In genomic region chr12:57619434-57620244, GRCh38 we compare ENCODE assay signal across 11 cellular contexts. TPM values are rescaled to one million over a fixed set of nuclear protein-coding genes. Genes with fewer than 3 reads are reported as not detected.
DNase-seq lines count a peak whose midpoint lies in the region; ATAC-seq, FAIRE-seq and TF ChIP-seq lines count a peak whose summit lies in the region.
"Had no signal": no experiment of that assay in that cellular context is flagged by ENCODE, and none has a peak within 500 bp of the region (broad histone marks: within the 10 kb centered on the region; RNA-seq: fewer than 3 reads in every experiment).

No MANE protein-coding gene starts in this region.

- no peak for TF ChIP-seq EP300 in H1 (IDR thresholded peaks at IDR 0.05; ENCODE audit: borderline replicate concordance in 1 of 2, low read depth in 2 of 2, low read length in 2 of 2)

- H3K27ac ChIP-seq in CD4-positive, alpha-beta memory T cell (ENCODE audit: low read depth, low read length) = no peak overlapping the region
- H3K27ac ChIP-seq in HUES48 (ENCODE audit: low read depth, low read length) (no peak overlapping the region), H1 (ENCODE audit: low read depth, low read length) (no peak overlapping the region)
- H3K27ac ChIP-seq: transverse colon had no signal

- no peak overlapping the region for H4K91ac ChIP-seq in H1 (replicated peaks; ENCODE audit: insufficient read length, low read length)

- peaks cover 64 to 82% of the 10 kb centered on the region in 2 donors for H3K27me3 Mint-ChIP-seq in CD4-positive, alpha-beta memory T cell

- peak overlapping the region in 1 of 7 donors; percentile 68 for H3K27ac Mint-ChIP-seq in CD4-positive, alpha-beta memory T cell
- H3K27ac Mint-ChIP-seq: activated CD8-positive, alpha-beta memory T cell treated with anti-CD3 and anti-CD28 coated beads, Interleukin-2, amount 10 ng/mL, durations not matched to agents 7 days and 5 days had no signal

- H3K4me3 ChIP-seq in CD4-positive, alpha-beta memory T cell (ENCODE audit: low read length in 2 of 2) = no peak overlapping the region
- H3K4me3 ChIP-seq in HUES48 (ENCODE audit: low read depth, low read length) (peak overlapping the region; percentile 51), H1 (ENCODE audit: extremely low read depth in 1 of 4, insufficient read depth in 2 of 4, low read depth in 3 of 4, low read length in 4 of 4) (peak overlapping the region; percentile 11 to 48 (median 37); a peak in 7 of 8 replicates)
- H3K4me3 ChIP-seq: transverse colon had no signal

- H2BK15ac ChIP-seq in H1 (ENCODE audit: low read length) = no peak overlapping the region

- no peak for TF ChIP-seq CTCF in H1 (IDR thresholded peaks at IDR 0.05; ENCODE audit: control extremely low read depth in 1 of 3, insufficient read depth in 1 of 3, low read depth in 1 of 3, low read length in 3 of 3)

- no peaks in the 10 kb centered on the region for H3K79me2 ChIP-seq in H1 (ENCODE audit: control insufficient read depth in 1 of 2, insufficient read depth in 2 of 2, low read length in 2 of 2)

- peak overlapping the region; percentile 54 to 74 for H3K4me2 ChIP-seq in H1 (ENCODE audit: insufficient read depth in 1 of 2, low read depth in 2 of 2, low read length in 2 of 2)

- peak overlapping the region in 7 of 8 donors; percentile 32 to 76 (median 61) for H3K4me3 Mint-ChIP-seq in CD4-positive, alpha-beta memory T cell
- H3K4me3 Mint-ChIP-seq: activated CD8-positive, alpha-beta memory T cell treated with anti-CD3 and anti-CD28 coated beads, Interleukin-2, amount 10 ng/mL, durations not matched to agents 7 days and 5 days had no signal

- no peak overlapping the region for H3K23ac ChIP-seq in H1 (ENCODE audit: insufficient read length)

- H3K4me1 Mint-ChIP-seq in CD4-positive, alpha-beta memory T cell = peaks cover 24 to 32% (median 27%) of the 10 kb centered on the region in 4 donors

- H4K5ac ChIP-seq in H1 (ENCODE audit: insufficient read length, low read depth, low read length) = no peak overlapping the region

- H3K23me2 ChIP-seq in H1 (ENCODE audit: low read depth, low read length) = peaks cover 7% of the 10 kb centered on the region; the same call in 1 of the 2 replicates

- H2BK12ac ChIP-seq in H1 (ENCODE audit: low read depth, low read length) = 0 out of 2 replicates have a peak overlapping the region, but pooled peaks have one; percentile 50

- no peak for ATAC-seq in GM19395 (IDR thresholded peaks at IDR 0.05; ENCODE audit: unreplicated experiment)
- ATAC-seq in GM21528 (IDR thresholded peaks at IDR 0.05; ENCODE audit: low FRiP score, unreplicated experiment) = no peak
- no peak for ATAC-seq in HG02884 (IDR thresholded peaks at IDR 0.05; ENCODE audit: unreplicated experiment)
- ATAC-seq: activated CD8-positive, alpha-beta memory T cell treated with anti-CD3 and anti-CD28 coated beads, Interleukin-2, amount 10 ng/mL, durations not matched to agents 7 days and 5 days had no signal

- TF ChIP-seq POLR2A in H1 (IDR thresholded peaks at IDR 0.05; ENCODE audit: control extremely low read depth in 1 of 2, low read depth in 2 of 2, low read length in 2 of 2) = no peak

- no peak overlapping the region for H3K4ac ChIP-seq in H1 (replicated peaks; ENCODE audit: insufficient read length, low read depth, low read length)

- intact Hi-C loops in CD4-positive, alpha-beta memory T cell (cut with micrococcal nuclease) = loop anchor here (2.0 kb wide), 1 partner anchor 29 kb away; the partner anchor contains the start of gene PIP4K2C

- H3K14ac ChIP-seq in H1 (ENCODE audit: insufficient read length) = no peak overlapping the region

- H3K18ac ChIP-seq in H1 (ENCODE audit: extremely low read depth, low read length) = peak overlapping the region; percentile 60; the same call in 1 of the 2 replicates

- no peak overlapping the region for H3K56ac ChIP-seq in H1 (replicated peaks; ENCODE audit: insufficient read length, low read depth, low read length)

- no peaks in the 10 kb centered on the region for H3K36me3 Mint-ChIP-seq in CD4-positive, alpha-beta memory T cell
- H3K36me3 Mint-ChIP-seq: activated CD8-positive, alpha-beta memory T cell treated with anti-CD3 and anti-CD28 coated beads, Interleukin-2, amount 10 ng/mL, durations not matched to agents 7 days and 5 days had no signal

- H2AFZ ChIP-seq in H1 (ENCODE audit: low read length) = no peak overlapping the region

- no peak for FAIRE-seq in H1 (lab: Jason Lieb, UNC)

- H3K79me1 ChIP-seq in H1 (ENCODE audit: low read depth, low read length) = 0 out of 2 replicates have a peak, but pooled peaks cover 2% of the 10 kb centered on the region

- no peak overlapping the region for H2BK120ac ChIP-seq in H1 (replicated peaks; ENCODE audit: low read depth, low read length)

- H3K9me3 ChIP-seq in CD4-positive, alpha-beta memory T cell (ENCODE audit: control insufficient read depth in 1 of 2, low read length in 2 of 2) = no peaks in the 10 kb centered on the region
- H3K9me3 ChIP-seq in HUES48 (ENCODE audit: control insufficient read depth, insufficient read depth, low read length) = 0 out of 2 replicates have a peak, but pooled peaks cover 3% of the 10 kb centered on the region
- H3K9me3 ChIP-seq in H1 (ENCODE audit: insufficient read depth in 2 of 2, low read depth in 1 of 2, low read length in 1 of 2) = no peaks in the 10 kb centered on the region; a peak in 1 of 4 replicates
- H3K9me3 ChIP-seq: transverse colon had no signal

- no peak overlapping the region for H2BK5ac ChIP-seq in H1 (ENCODE audit: low read depth, low read length)

- no peaks in the 10 kb centered on the region for H3K36me3 ChIP-seq in CD4-positive, alpha-beta memory T cell (ENCODE audit: insufficient read depth, low read length)
- H3K36me3 ChIP-seq in HUES48 (ENCODE audit: control insufficient read depth, insufficient read depth, low read length) = no peaks in the 10 kb centered on the region
- no peaks in the 10 kb centered on the region for H3K36me3 ChIP-seq in H1 (ENCODE audit: control insufficient read depth in 2 of 4, insufficient read depth in 4 of 4, low read length in 3 of 4)
- H3K36me3 ChIP-seq: transverse colon had no signal

- peaks cover 29% of the 10 kb centered on the region for H3K4me1 ChIP-seq in CD4-positive, alpha-beta memory T cell (ENCODE audit: insufficient read depth, low read length)
- H3K4me1 ChIP-seq in HUES48 (ENCODE audit: control insufficient read depth, insufficient read depth, low read length) (peaks cover 17% of the 10 kb centered on the region), H1 (replicated peaks in 1 of 4; ENCODE audit: control insufficient read depth in 3 of 4, insufficient read depth in 4 of 4, low read length in 3 of 4) (peaks cover 0 to 18% (median 11%) of the 10 kb centered on the region in 4 experiments; a peak in 6 of 7 replicates)

- POLR2A ChIA-PET in CD4-positive, alpha-beta memory T cell (lab: Charles Lee; ENCODE audit: partially characterized antibody) = interaction anchor here (0.6 to 2.5 kb wide), 7 partner anchors 11 to 161 kb away, joined by 3 to 11 read pairs (median 4); partner anchors contain the start of genes ARHGAP9, B4GALNT1, OS9 and TSPAN31
- POLR2A ChIA-PET in H1 (lab: Charles Lee; ENCODE audit: partially characterized antibody) = interaction anchor here (0.7 to 3.6 kb wide), 16 partner anchors 10 to 125 kb away, joined by 3 to 45 read pairs (median 4); partner anchors contain the start of genes ARHGEF25, B4GALNT1, PIP4K2C and TSPAN31

- no peak for TF ChIP-seq RAD21 in H1 (IDR thresholded peaks at IDR 0.05 in 1 of 2, conservative IDR thresholded peaks at IDR 0.05 in 1 of 2; ENCODE audit: low read depth in 2 of 2, low read length in 2 of 2)

- DNase-seq in CD4-positive, alpha-beta memory T cell = no peak
- DNase-seq in H1 (ENCODE audit: low read depth in 1 of 2, low spot score in 2 of 2) (peak in 1 of 2 experiments; percentile 75), mesenteric fat pad (ENCODE audit: low spot score) (peak; percentile 89), NCI-H226 (no peak)
- DNase-seq: activated CD8-positive, alpha-beta memory T cell treated with anti-CD3 and anti-CD28 coated beads, Interleukin-2, amount 10 ng/mL, durations not matched to agents 7 days and 5 days; transverse colon had no signal

- H3K9ac ChIP-seq in HUES48 (ENCODE audit: low read depth, low read length) = no peak overlapping the region
- no peak overlapping the region for H3K9ac ChIP-seq in H1 (replicated peaks in 1 of 4; ENCODE audit: extremely low read depth in 1 of 4, low read depth in 3 of 4, low read length in 3 of 4)

- H4K20me1 ChIP-seq in H1 (replicated peaks in 1 of 2; ENCODE audit: control insufficient read depth in 1 of 2, insufficient read depth in 2 of 2, low read length in 2 of 2) = peaks cover 0 to 33% of the 10 kb centered on the region in 2 experiments

- H3K27me3 ChIP-seq in CD4-positive, alpha-beta memory T cell (ENCODE audit: insufficient read depth, low read length) = peaks cover 58% of the 10 kb centered on the region
- peaks cover 99% of the 10 kb centered on the region for H3K27me3 ChIP-seq in HUES48 (ENCODE audit: control insufficient read depth, insufficient read depth, low read length)
- H3K27me3 ChIP-seq in H1 (replicated peaks in 1 of 4; ENCODE audit: control insufficient read depth in 3 of 4, extremely low read depth in 1 of 4, insufficient read depth in 3 of 4, low read length in 3 of 4) = peaks cover 66 to 96% (median 95%) of the 10 kb centered on the region in 4 experiments

- WGBS in H1 (ENCODE audit: extremely low coverage in 1 of 2, insufficient coverage in 1 of 2, insufficient read length in 1 of 2, insufficient replicate concordance in 2 of 2, low coverage in 1 of 2, low lambda C conversion rate in 2 of 2, missing lambda C conversion rate in 1 of 2), 2 experiments = 6% methylated on average over 38 of the region's 46 CpGs; no CpG with 5 or more reads in 1 of the 2 experiments

- CTCF ChIA-PET in CD4-positive, alpha-beta memory T cell (lab: Charles Lee; ENCODE audit: partially characterized antibody) = interaction anchor here (0.9 to 4.1 kb wide), 12 partner anchors 9 to 161 kb away, joined by 3 to 68 read pairs (median 6); partner anchors contain the start of genes ARHGEF25, B4GALNT1, DTX3 and GLI1
- CTCF ChIA-PET in H1 (lab: Charles Lee; ENCODE audit: partially characterized antibody) = interaction anchor here (0.8 to 10.7 kb wide), 18 partner anchors 8 to 405 kb away, joined by 3 to 201 read pairs (median 6); partner anchors contain the start of genes ARHGEF25, B4GALNT1, DTX3 and MARCHF9

- no peaks in the 10 kb centered on the region for H3K9me3 Mint-ChIP-seq in CD4-positive, alpha-beta memory T cell
- H3K9me3 Mint-ChIP-seq: central memory CD8-positive, alpha-beta T cell had no signal

- no peak overlapping the region; the same call in 1 of the 2 replicates for H4K8ac ChIP-seq in H1 (ENCODE audit: extremely low read depth, insufficient read depth, low read length)

- H2AK5ac ChIP-seq in H1 (ENCODE audit: low read depth, low read length) = no peak overlapping the region; the same call in 1 of the 2 replicates

- no peak overlapping the region for H2BK20ac ChIP-seq in H1 (ENCODE audit: low read length)

RNA-seq across cellular contexts. Expression of gene ARHGEF25, which starts 8.4 kb away (rescaled TPM):
- under 1 TPM; 0.47 to 0.67 TPM for total RNA-seq in CD4-positive, alpha-beta memory T cell
- not detected for polyA plus RNA-seq in CD4-positive, alpha-beta memory T cell
- total RNA-seq in H1 (2021; fragmentation: NEBNext Ultra II Directional; extraction: Animal tissue kit (Norgen Biotek cat#: 25700)) = 5.9 and 6.4 TPM in 2 replicates
- polyA plus RNA-seq in H1 (2011; rRNA removed) = 8.6 and 8.8 TPM in 2 replicates
- 11.8 TPM for polyA plus RNA-seq in H1 (2011; cell fraction: cytosol; rRNA removed)
- 45.7 TPM for polyA plus RNA-seq in H1 (2011; cell fraction: nucleus; rRNA removed)
- 11.8 to 18.3 TPM (median 17.0 TPM) in 4 replicates for polyA plus RNA-seq in H1 (2012, experiment 1 of 2)
- 10.9 TPM for polyA plus RNA-seq in H1 (2012, experiment 2 of 2)
- polyA plus RNA-seq in H1 (2013, experiment 1 of 2) = 3.8 TPM
- polyA plus RNA-seq in H1 (2013, experiment 2 of 2) = 3.6 TPM
- 4.3 and 9.0 TPM in 2 replicates for polyA minus RNA-seq in H1 (2011; rRNA and poly(A)+ RNA removed)
- polyA minus RNA-seq in H1 (2011; cell fraction: cytosol; rRNA and poly(A)+ RNA removed) = 3.4 TPM
- 7.1 TPM for polyA minus RNA-seq in H1 (2011; cell fraction: nucleus; rRNA and poly(A)+ RNA removed)
- 12.8 TPM for total RNA-seq in mesenteric fat pad

RNA-seq across cellular contexts. Expression of gene B4GALNT1, which starts 13.4 kb away (rescaled TPM):
- total RNA-seq in CD4-positive, alpha-beta memory T cell = not detected
- not detected for polyA plus RNA-seq in CD4-positive, alpha-beta memory T cell
- total RNA-seq in H1 (2021; fragmentation: NEBNext Ultra II Directional; extraction: Animal tissue kit (Norgen Biotek cat#: 25700)) = 1.4 and 1.5 TPM in 2 replicates
- polyA plus RNA-seq in H1 (2011; rRNA removed) = 2.2 and 2.3 TPM in 2 replicates
- polyA plus RNA-seq in H1 (2011; cell fraction: cytosol; rRNA removed) = 1.6 TPM
- 4.8 TPM for polyA plus RNA-seq in H1 (2011; cell fraction: nucleus; rRNA removed)
- polyA plus RNA-seq in H1 (2012, experiment 1 of 2) = 0.95 to 1.6 TPM (median 1.3 TPM) in 4 replicates
- polyA plus RNA-seq in H1 (2012, experiment 2 of 2) = 1.3 TPM
- 0.61 TPM for polyA plus RNA-seq in H1 (2013, experiment 1 of 2)
- 0.74 TPM for polyA plus RNA-seq in H1 (2013, experiment 2 of 2)
- polyA minus RNA-seq in H1 (2011; rRNA and poly(A)+ RNA removed) = 1.0 and 1.7 TPM in 2 replicates
- 0.59 TPM for polyA minus RNA-seq in H1 (2011; cell fraction: cytosol; rRNA and poly(A)+ RNA removed)
- polyA minus RNA-seq in H1 (2011; cell fraction: nucleus; rRNA and poly(A)+ RNA removed) = 1.5 TPM
- 2.7 TPM for total RNA-seq in mesenteric fat pad

RNA-seq across cellular contexts. Expression of gene DTX3, which starts 15.0 kb away (rescaled TPM):
- total RNA-seq in CD4-positive, alpha-beta memory T cell = 10 to 100 TPM; 33.8 to 37.1 TPM
- polyA plus RNA-seq in CD4-positive, alpha-beta memory T cell = 1 to 10 TPM; 4.2 to 6.2 TPM
- 41.8 and 43.4 TPM in 2 replicates for total RNA-seq in H1 (2021; fragmentation: NEBNext Ultra II Directional; extraction: Animal tissue kit (Norgen Biotek cat#: 25700))
- 92.5 and 126 TPM in 2 replicates for polyA plus RNA-seq in H1 (2011; rRNA removed)
- polyA plus RNA-seq in H1 (2011; cell fraction: cytosol; rRNA removed) = 92.5 TPM
- 373 TPM for polyA plus RNA-seq in H1 (2011; cell fraction: nucleus; rRNA removed)
- 66.9 to 71.1 TPM (median 70.4 TPM) in 4 replicates for polyA plus RNA-seq in H1 (2012, experiment 1 of 2)
- polyA plus RNA-seq in H1 (2012, experiment 2 of 2) = 45.9 TPM
- polyA plus RNA-seq in H1 (2013, experiment 1 of 2) = 41.7 TPM
- polyA plus RNA-seq in H1 (2013, experiment 2 of 2) = 36.1 TPM
- 27.3 and 38.8 TPM in 2 replicates for polyA minus RNA-seq in H1 (2011; rRNA and poly(A)+ RNA removed)
- polyA minus RNA-seq in H1 (2011; cell fraction: cytosol; rRNA and poly(A)+ RNA removed) = 31.0 TPM
- polyA minus RNA-seq in H1 (2011; cell fraction: nucleus; rRNA and poly(A)+ RNA removed) = 52.0 TPM
- total RNA-seq in mesenteric fat pad = 7.2 TPM

RNA-seq across cellular contexts. Expression of gene PIP4K2C, which starts 28.6 kb away (rescaled TPM):
- 10 to 100 TPM; 32.4 to 36.0 TPM for total RNA-seq in CD4-positive, alpha-beta memory T cell
- 10 to 100 TPM; 30.4 to 45.0 TPM for polyA plus RNA-seq in CD4-positive, alpha-beta memory T cell
- 21.4 and 27.1 TPM in 2 replicates for total RNA-seq in H1 (2021; fragmentation: NEBNext Ultra II Directional; extraction: Animal tissue kit (Norgen Biotek cat#: 25700))
- 21.0 and 25.0 TPM in 2 replicates for polyA plus RNA-seq in H1 (2011; rRNA removed)
- 21.8 TPM for polyA plus RNA-seq in H1 (2011; cell fraction: cytosol; rRNA removed)
- 23.9 TPM for polyA plus RNA-seq in H1 (2011; cell fraction: nucleus; rRNA removed)
- 19.5 to 27.9 TPM (median 22.1 TPM) in 4 replicates for polyA plus RNA-seq in H1 (2012, experiment 1 of 2)
- polyA plus RNA-seq in H1 (2012, experiment 2 of 2) = 16.5 TPM
- polyA plus RNA-seq in H1 (2013, experiment 1 of 2) = 14.6 TPM
- 15.9 TPM for polyA plus RNA-seq in H1 (2013, experiment 2 of 2)
- 25.6 and 27.0 TPM in 2 replicates for polyA minus RNA-seq in H1 (2011; rRNA and poly(A)+ RNA removed)
- polyA minus RNA-seq in H1 (2011; cell fraction: cytosol; rRNA and poly(A)+ RNA removed) = 16.4 TPM
- 11.0 TPM for polyA minus RNA-seq in H1 (2011; cell fraction: nucleus; rRNA and poly(A)+ RNA removed)
- total RNA-seq in mesenteric fat pad = 14.3 TPM

Comparison
In these comparisons a context has a peak if more than half of its experiments do, and no peak if none do; other contexts are left out.
1. H3K4me3 ChIP-seq: peak in HUES48 (single experiment) and H1 (4 of 4); none in CD4-positive, alpha-beta memory T cell (0 of 2).